15 cellular contexts compared by ENCODE assay signal in the genomic region with DNA sequence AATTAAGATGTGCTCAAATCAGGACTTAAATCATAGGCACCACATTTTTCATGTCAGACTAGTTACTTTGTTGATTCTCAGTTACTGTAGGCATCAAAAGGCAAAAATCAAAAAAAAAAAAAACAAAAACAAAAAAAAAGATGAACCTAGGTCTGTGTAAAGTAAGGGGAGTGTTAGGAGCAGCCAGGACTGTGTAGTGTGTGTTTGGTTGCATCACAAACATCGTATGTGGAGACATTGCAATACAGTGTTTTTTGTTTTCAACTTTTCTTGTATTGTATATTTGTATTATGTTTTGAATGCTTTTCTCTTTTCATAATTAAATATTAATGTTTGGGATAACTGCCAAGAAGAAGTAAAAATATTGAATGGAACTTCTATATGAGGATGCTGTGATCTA.
"Had no signal": no experiment of that assay in that cellular context is flagged by ENCODE, and none has a peak within 500 bp of the region (broad histone marks: within the 10 kb centered on the region; RNA-seq: fewer than 3 reads in every experiment).

No MANE protein-coding gene starts in this region.

- H3K9me3 Mint-ChIP-seq: natural killer cell treated with Interleukin-12 subunit alpha and Interleukin-12 subunit beta and Interleukin-15 and Interleukin-18, amount 100 ng/mL, for 72 hours had no signal

- H3K4me3 Mint-ChIP-seq: activated T-cell treated with anti-CD3 and anti-CD28 coated beads, Interleukin-2, amount 50 U/mL, for 4 hours; natural killer cell treated with Interleukin-12 subunit alpha and Interleukin-12 subunit beta and Interleukin-15 and Interleukin-18, amount 100 ng/mL, for 72 hours; T-helper 2 cell treated with Interferon-gamma antibody and Interleukin-4, amounts not matched to agents 5 μg/mL and 100 μg/mL, for 36 hours had no signal

- H3K4me1 ChIP-seq: thyroid gland had no signal

- H3K36me3 ChIP-seq: ovary had no signal

- H3K27me3 Mint-ChIP-seq: natural killer cell treated with Interleukin-12 subunit alpha and Interleukin-12 subunit beta and Interleukin-15 and Interleukin-18, amount 100 ng/mL, for 72 hours had no signal

- H3K9me3 ChIP-seq: ovary, thyroid gland had no signal

- ATAC-seq: activated CD4-positive, CD25-positive, alpha-beta regulatory T cell treated with anti-CD3 and anti-CD28 coated beads, Interleukin-2, amount 50 U/mL, for 24 hours; activated naive CD4-positive, alpha-beta T cell treated with anti-CD3 and anti-CD28 coated beads, Interleukin-2, amount 50 U/mL, for 72 hours; activated T-cell treated with anti-CD3 and anti-CD28 coated beads, Interleukin-2, amount 50 U/mL, for 4 hours; natural killer cell treated with Interleukin-12 subunit alpha and Interleukin-12 subunit beta and Interleukin-15 and Interleukin-18, amount 100 ng/mL, for 72 hours had no signal

- FAIRE-seq: colon, urothelium cell line had no signal

- H3K4me3 ChIP-seq: esophagus squamous epithelium, ovary, thyroid gland had no signal

- DNase-seq: activated effector memory CD4-positive, alpha-beta T cell treated with anti-CD3 and anti-CD28 coated beads, Interleukin-2, amount 50 U/mL, for 16 hours; activated T-cell treated with anti-CD3 and anti-CD28 coated beads, Interleukin-2, amount 50 U/mL, for 4 hours; aorta; esophagus squamous epithelium; foreskin fibroblast; ovary; stimulated activated CD4-positive, alpha-beta T cell treated with anti-CD3 and anti-CD28 coated beads, Interleukin-15, amount 100 ng/mL, for 24 hours; stimulated activated CD4-positive, alpha-beta T cell treated with anti-CD3 and anti-CD28 coated beads, Interleukin-4, amount 100 ng/mL, for 4 hours; thyroid gland had no signal

- H3K27me3 ChIP-seq: esophagus squamous epithelium, ovary, thyroid gland had no signal

- H3K27ac ChIP-seq: esophagus squamous epithelium, ovary, thyroid gland had no signal
